ENCODE assay signal across 17 cellular contexts in the genomic region with DNA sequence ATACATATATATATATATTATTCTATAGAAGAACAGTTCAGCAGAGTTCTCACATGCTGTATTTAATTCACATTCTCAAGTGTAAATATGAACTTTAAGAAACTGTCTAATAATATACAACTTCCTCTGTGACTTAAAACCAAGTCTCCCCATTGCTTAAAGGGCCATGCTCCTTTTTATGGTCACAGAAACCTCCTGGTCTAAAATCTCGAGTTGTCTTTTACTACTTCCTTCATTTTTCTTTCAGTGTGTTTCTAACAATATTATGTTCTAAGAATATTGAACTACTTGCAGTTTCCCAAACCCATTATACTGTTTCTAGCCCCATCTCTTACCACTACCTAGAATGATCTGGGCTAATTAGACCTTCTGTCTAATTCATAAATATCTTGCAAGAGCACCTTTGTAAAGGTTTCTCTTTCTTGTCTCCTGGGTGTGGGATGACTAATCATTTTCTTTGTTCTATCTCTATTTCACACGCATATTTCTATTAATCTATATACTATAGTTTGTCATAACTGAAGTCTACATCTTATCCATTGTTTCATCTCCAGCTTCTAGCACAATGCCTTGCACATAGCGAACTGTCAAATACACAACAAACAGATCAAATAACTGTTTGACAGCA. TPM values are rescaled to one million over a fixed set of nuclear protein-coding genes. Genes with fewer than 3 reads are reported as not detected.
DNase-seq lines count a peak whose midpoint lies in the region; ATAC-seq lines count a peak whose summit lies in the region.
"Had no signal": no experiment of that assay in that cellular context is flagged by ENCODE, and none has a peak within 500 bp of the region (broad histone marks: within the 10 kb centered on the region; RNA-seq: fewer than 3 reads in every experiment).

No MANE protein-coding gene starts in this region.

- H3K36me3 Mint-ChIP-seq in effector memory CD8-positive, alpha-beta T cell (ENCODE audit: insufficient read depth) = no peaks in the 10 kb centered on the region
- no peaks in the 10 kb centered on the region for H3K36me3 Mint-ChIP-seq in immature natural killer cell
- H3K36me3 Mint-ChIP-seq: naive thymus-derived CD4-positive, alpha-beta T cell had no signal

- H3K27me3 Mint-ChIP-seq in effector memory CD8-positive, alpha-beta T cell = no peaks in the 10 kb centered on the region
- no peaks in the 10 kb centered on the region for H3K27me3 Mint-ChIP-seq in immature natural killer cell (ENCODE audit: low read depth in 3 of 3)
- H3K27me3 Mint-ChIP-seq: activated CD8-positive, alpha-beta T cell treated with anti-CD3 and anti-CD28 coated beads for 36 hours; naive thymus-derived CD4-positive, alpha-beta T cell had no signal

- DNase-seq in HUDEP-2 (lab: John Stamatoyannopoulos, UW; ENCODE audit: unreplicated experiment in 76 of 76) (no peak), OCI-M2 (lab: John Stamatoyannopoulos, UW; ENCODE audit: unreplicated experiment) (no peak), immature natural killer cell (no peak)
- DNase-seq in effector memory CD8-positive, alpha-beta T cell = no peak
- DNase-seq: activated CD8-positive, alpha-beta T cell treated with anti-CD3 and anti-CD28 coated beads for 36 hours; hippocampal formation; Kasumi-1; left ventricle myocardium inferior; naive thymus-derived CD4-positive, alpha-beta T cell; NCI-H187; SHP77 treated with DMSO at 0.1 percent for 48 hours; stimulated activated CD4-positive, alpha-beta T cell treated with anti-CD3 and anti-CD28 coated beads, Interleukin-2, amount 100 ng/mL, for 24 hours; trophoblast cell had no signal

- H3K27ac Mint-ChIP-seq in effector memory CD8-positive, alpha-beta T cell = no peak overlapping the region
- no peak overlapping the region for H3K27ac Mint-ChIP-seq in immature natural killer cell
- H3K27ac Mint-ChIP-seq: activated CD8-positive, alpha-beta T cell treated with anti-CD3 and anti-CD28 coated beads for 36 hours; naive thymus-derived CD4-positive, alpha-beta T cell had no signal

- no peaks in the 10 kb centered on the region for H3K4me1 Mint-ChIP-seq in effector memory CD8-positive, alpha-beta T cell (ENCODE audit: low read depth in 2 of 2)
- no peaks in the 10 kb centered on the region for H3K4me1 Mint-ChIP-seq in immature natural killer cell
- H3K4me1 Mint-ChIP-seq: naive thymus-derived CD4-positive, alpha-beta T cell had no signal

- no peak overlapping the region for H3K4me3 Mint-ChIP-seq in effector memory CD8-positive, alpha-beta T cell
- no peak overlapping the region for H3K4me3 Mint-ChIP-seq in immature natural killer cell
- H3K4me3 Mint-ChIP-seq: activated CD8-positive, alpha-beta T cell treated with anti-CD3 and anti-CD28 coated beads for 36 hours; naive thymus-derived CD4-positive, alpha-beta T cell had no signal

- peak; percentile 79 for ATAC-seq in GM18502 (IDR thresholded peaks at IDR 0.05; ENCODE audit: poor library complexity, unreplicated experiment)
- peak; percentile 57 for ATAC-seq in GM19467 (IDR thresholded peaks at IDR 0.05; ENCODE audit: unreplicated experiment)
- ATAC-seq in HG02870 (IDR thresholded peaks at IDR 0.05; ENCODE audit: unreplicated experiment) = peak; percentile 67
- peak; percentile 47 for ATAC-seq in HG03558 (IDR thresholded peaks at IDR 0.05; ENCODE audit: extremely low read depth, unreplicated experiment)
- ATAC-seq in effector memory CD8-positive, alpha-beta T cell (replicated peaks) = no peak
- ATAC-seq: activated CD8-positive, alpha-beta T cell treated with anti-CD3 and anti-CD28 coated beads for 36 hours; naive thymus-derived CD4-positive, alpha-beta T cell had no signal

- peaks cover 0 to 4% of the 10 kb centered on the region in 2 donors for H3K9me3 Mint-ChIP-seq in effector memory CD8-positive, alpha-beta T cell
- H3K9me3 Mint-ChIP-seq in immature natural killer cell = peaks cover 0 to 6% (median 1%) of the 10 kb centered on the region in 6 donors
- H3K9me3 Mint-ChIP-seq: activated CD8-positive, alpha-beta T cell treated with anti-CD3 and anti-CD28 coated beads for 36 hours had no signal

RNA-seq across cellular contexts. Expression of gene ERBB4, which starts 48.8 kb away (rescaled TPM):
- not detected for polyA plus RNA-seq in immature natural killer cell
- polyA plus RNA-seq: naive thymus-derived CD4-positive, alpha-beta T cell had no signal
